8 cellular contexts compared by ENCODE assay signal in genomic region chr12:31073527-31074332, GRCh38. TPM values are rescaled to one million over a fixed set of nuclear protein-coding genes. Genes with fewer than 3 reads are reported as not detected.
A peak's percentile ranks its signal among the peaks of the same experiment; 100 is the strongest.
DNase-seq lines count a peak whose midpoint lies in the region; ATAC-seq and TF ChIP-seq lines count a peak whose summit lies in the region.
"Not testable (repeated sequence)": the region's sequence is repeated elsewhere in the genome, so short reads cannot be mapped to it uniquely, and the experiment has no call there.

Gene DDX11, plus strand, starts transcription at chr12:31073860. Its CDS starts 4,534 bp downstream, at chr12:31078394.

- DNase-seq in GM12865 (ENCODE audit: low read depth) (peak; percentile 95), NCI-H1417 (lab: John Stamatoyannopoulos, UW) (peak; percentile 89 to 98 (median 98)), cardiac muscle cell (ENCODE audit: low read depth in 1 of 2, low spot score in 1 of 2) (peak; percentile 90 to 92), pons (ENCODE audit: low spot score) (peak; percentile 86), transverse colon (peak; percentile 93)
- peak; percentile 94 for DNase-seq in activated naive CD8-positive, alpha-beta T cell treated with anti-CD3 and anti-CD28 coated beads, Interleukin-2, amount 10 ng/mL, durations not matched to agents 7 days and 5 days

- not testable (repeated sequence) for H3K9me3 ChIP-seq in SU-DHL-6 (ENCODE audit: insufficient read depth, low read length); cardiac muscle cell (ENCODE audit: low read depth); transverse colon

- peak within 1 kb of the TSS; percentile 83 for H3K4me2 ChIP-seq in SU-DHL-6 (ENCODE audit: low read depth, low read length, poor library complexity, severe bottlenecking)

- not testable (repeated sequence) for H3K9me3 Mint-ChIP-seq in activated naive CD8-positive, alpha-beta T cell treated with anti-CD3 and anti-CD28 coated beads, Interleukin-2, amount 10 ng/mL, durations not matched to agents 7 days and 5 days

- not testable (repeated sequence) for H3F3A ChIP-seq in SU-DHL-6 (ENCODE audit: insufficient read depth)

- peak within 1 kb of the TSS; percentile 95 for H3K27ac Mint-ChIP-seq in activated naive CD8-positive, alpha-beta T cell treated with anti-CD3 and anti-CD28 coated beads, Interleukin-2, amount 10 ng/mL, durations not matched to agents 7 days and 5 days

- ATAC-seq in HG02759 (IDR thresholded peaks at IDR 0.05; ENCODE audit: unreplicated experiment), result peak; percentile 93
- peak; percentile 93 for ATAC-seq in activated naive CD8-positive, alpha-beta T cell treated with anti-CD3 and anti-CD28 coated beads, Interleukin-2, amount 10 ng/mL, durations not matched to agents 7 days and 5 days (ENCODE audit: low read depth)

- not testable (repeated sequence) for TF ChIP-seq EP300 in transverse colon (IDR thresholded peaks at IDR 0.05; ENCODE audit: low read depth)

- in situ Hi-C loops in transverse colon (cut with MboI; ENCODE audit: low pct_ligation_motif_present in 1 of 4, low pct_unique_long_range_greater_than_20kb in 1 of 4, low sequenced_read_pairs in 3 of 4), result not testable (repeated sequence)

- peak within 1 kb of the TSS; percentile 39 for H2AFZ ChIP-seq in SU-DHL-6 (ENCODE audit: low read depth, low read length, severe bottlenecking)

- WGBS in transverse colon (ENCODE audit: low coverage in 1 of 2), 2 donors, result 0 to 1% methylated on average over 4 to 35 of the region's 58 CpGs

- H3K4me3 ChIP-seq in GM12865 (ENCODE audit: low read depth, low read length) (peak within 1 kb of the TSS; percentile 96), SU-DHL-6 (ENCODE audit: insufficient read depth, low read length, poor library complexity, severe bottlenecking) (peak within 1 kb of the TSS; percentile 79), cardiac muscle cell (peak within 1 kb of the TSS; percentile 60), transverse colon (peak within 1 kb of the TSS; percentile 39 to 75 (median 51))

- H3K36me3 ChIP-seq in SU-DHL-6 (ENCODE audit: low read length); cardiac muscle cell; transverse colon: not testable (repeated sequence)

- H3K36me3 Mint-ChIP-seq in activated naive CD8-positive, alpha-beta T cell treated with anti-CD3 and anti-CD28 coated beads, Interleukin-2, amount 10 ng/mL, durations not matched to agents 7 days and 5 days, result peaks cover 11% of the 10 kb centered on the region

- not testable (repeated sequence) for H4K20me1 ChIP-seq in SU-DHL-6 (ENCODE audit: low read depth, low read length)

- not testable (repeated sequence) for TF ChIP-seq CTCF in GM12865 (IDR thresholded peaks at IDR 0.05; ENCODE audit: insufficient read depth, low read depth, low read length, missing control alignments); SU-DHL-6 (IDR thresholded peaks at IDR 0.05; ENCODE audit: insufficient read depth, low read length, poor library complexity, severe bottlenecking); cardiac muscle cell (IDR thresholded peaks at IDR 0.05; ENCODE audit: low read depth, low read length); transverse colon (IDR thresholded peaks at IDR 0.05)

- POLR2A ChIA-PET in activated naive CD8-positive, alpha-beta T cell treated with anti-CD3 and anti-CD28 coated beads, Interleukin-2, amount 10 ng/mL, durations not matched to agents 7 days and 5 days (lab: Charles Lee), result not testable (repeated sequence)

- not testable (repeated sequence) for H3K9me2 ChIP-seq in SU-DHL-6 (replicated peaks; ENCODE audit: insufficient read depth, low read length)

- H3K4me1 ChIP-seq in cardiac muscle cell (ENCODE audit: low read depth), result not testable (repeated sequence)
- H3K4me1 ChIP-seq in transverse colon, result peaks cover 0 to 17% (median 5%) of the 10 kb centered on the region in 4 donors

- H3K9ac ChIP-seq in SU-DHL-6 (ENCODE audit: low read length), result peak within 1 kb of the TSS; percentile 71

- H3K4me1 Mint-ChIP-seq in activated naive CD8-positive, alpha-beta T cell treated with anti-CD3 and anti-CD28 coated beads, Interleukin-2, amount 10 ng/mL, durations not matched to agents 7 days and 5 days, result peaks cover 28% of the 10 kb centered on the region

- H3K27me3 ChIP-seq in SU-DHL-6 (ENCODE audit: low read length); cardiac muscle cell; transverse colon: not testable (repeated sequence)

- H3K4me3 Mint-ChIP-seq in activated naive CD8-positive, alpha-beta T cell treated with anti-CD3 and anti-CD28 coated beads, Interleukin-2, amount 10 ng/mL, durations not matched to agents 7 days and 5 days, result peak within 1 kb of the TSS; percentile 99

- peaks cover 37% of the 10 kb centered on the region for H3K79me2 ChIP-seq in SU-DHL-6 (ENCODE audit: insufficient read depth, low read length)

- TF ChIP-seq POLR2A in transverse colon (IDR thresholded peaks at IDR 0.05), result peak; percentile 47

- peak within 1 kb of the TSS; percentile 71 for H3K27ac ChIP-seq in SU-DHL-6 (ENCODE audit: low read depth, low read length)
- peak within 1 kb of the TSS; percentile 75 for H3K27ac ChIP-seq in cardiac muscle cell
- peak within 1 kb of the TSS; percentile 80 to 94 (median 90) for H3K27ac ChIP-seq in transverse colon

- not testable (repeated sequence) for H3K27me3 Mint-ChIP-seq in activated naive CD8-positive, alpha-beta T cell treated with anti-CD3 and anti-CD28 coated beads, Interleukin-2, amount 10 ng/mL, durations not matched to agents 7 days and 5 days

- intact Hi-C loops in transverse colon (cut with DNase I; ENCODE audit: low total_unique reads), result not testable (repeated sequence)

RNA-seq across cellular contexts. Expression of gene DDX11, which starts in this region (rescaled TPM):
- 100 to 1,000 TPM; 196 TPM for total RNA-seq in activated naive CD8-positive, alpha-beta T cell treated with anti-CD3 and anti-CD28 coated beads, Interleukin-2, amount 10 ng/mL, durations not matched to agents 7 days and 5 days
- total RNA-seq in cardiac muscle cell, result 27.7 and 46.0 TPM in 2 replicates
- 41.8 and 56.4 TPM in 2 replicates for polyA plus RNA-seq in cardiac muscle cell
- total RNA-seq in transverse colon, result 100 to 1,000 TPM in 1 of 4 donors, 10 to 100 TPM in 3; 28.6 to 161 (median 46.5) TPM

Comparison
In these comparisons a context has a peak if more than half of its experiments do, and no peak if none do; other contexts are left out.
1. Peak in every context shown above with its lines: DNase-seq, ATAC-seq, H3K4me3 ChIP-seq and H3K27ac ChIP-seq.